ENCODE assay signal across 23 cellular contexts in the genomic region with DNA sequence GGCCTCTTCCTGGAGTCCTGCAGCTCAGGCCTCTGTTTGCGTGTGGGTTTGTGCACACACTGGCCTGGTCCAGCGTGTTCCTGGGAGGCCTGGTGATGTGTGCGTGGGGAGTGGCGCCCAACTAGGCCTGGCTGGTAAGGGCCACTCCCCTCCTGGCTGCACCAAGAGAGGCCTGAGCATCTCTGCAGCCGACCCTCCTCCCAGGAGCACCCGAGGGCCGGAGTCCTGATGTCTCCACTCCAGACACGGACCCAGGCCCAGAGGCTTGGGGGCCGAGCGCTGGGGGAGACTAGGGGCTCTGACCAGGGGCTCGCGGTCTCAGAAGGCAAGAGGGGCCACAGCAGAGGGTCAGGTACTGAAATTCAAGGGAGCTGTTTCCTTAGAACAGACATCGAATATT. TPM values are rescaled to one million over a fixed set of nuclear protein-coding genes. Genes with fewer than 3 reads are reported as not detected.
DNase-seq lines count a peak whose midpoint lies in the region; ATAC-seq and TF ChIP-seq lines count a peak whose summit lies in the region.
"Had no signal": no experiment of that assay in that cellular context is flagged by ENCODE, and none has a peak within 500 bp of the region (broad histone marks: within the 10 kb centered on the region; RNA-seq: fewer than 3 reads in every experiment).

No MANE protein-coding gene starts in this region.

- H3K9me3 Mint-ChIP-seq in endodermal cell, result peaks cover 7% of the 10 kb centered on the region
- peaks cover 8% of the 10 kb centered on the region for H3K9me3 Mint-ChIP-seq in mesothelial cell of epicardium
- H3K9me3 Mint-ChIP-seq: CD4-positive, alpha-beta T cell had no signal

- H3K4me1 Mint-ChIP-seq in endodermal cell (no peaks in the 10 kb centered on the region), mesothelial cell of epicardium (peaks cover 36% of the 10 kb centered on the region)
- H3K4me1 Mint-ChIP-seq: B cell had no signal

- intact Hi-C loops in Right ventricle myocardium inferior (cut with DNase I) (no loop called here), left ventricle myocardium inferior (cut with micrococcal nuclease) (no loop called here), spleen (cut with DNase I; ENCODE audit: low total_unique reads) (no loop called here)

- H3K27me3 ChIP-seq in left ventricle myocardium inferior (ENCODE audit: low read depth), result no peaks in the 10 kb centered on the region
- no peaks in the 10 kb centered on the region for H3K27me3 ChIP-seq in endodermal cell (ENCODE audit: control insufficient read depth, insufficient read depth, low read length, poor library complexity, severe bottlenecking)
- no peaks in the 10 kb centered on the region for H3K27me3 ChIP-seq in spleen (replicated peaks in 1 of 7)
- H3K27me3 ChIP-seq in Peyer's patch, result no peaks in the 10 kb centered on the region

- no peak overlapping the region for H3K4me3 Mint-ChIP-seq in endodermal cell
- no peak overlapping the region for H3K4me3 Mint-ChIP-seq in mesothelial cell of epicardium
- H3K4me3 Mint-ChIP-seq: B cell; CD4-positive, alpha-beta T cell had no signal

- TF ChIP-seq CTCF in left ventricle myocardium inferior (IDR thresholded peaks at IDR 0.05; ENCODE audit: borderline replicate concordance), result no peak
- no peak for TF ChIP-seq CTCF in endodermal cell (conservative IDR thresholded peaks at IDR 0.05)
- TF ChIP-seq CTCF in mesothelial cell of epicardium (IDR thresholded peaks at IDR 0.05; ENCODE audit: unreplicated experiment), result no peak
- no peak for TF ChIP-seq CTCF in spleen (IDR thresholded peaks at IDR 0.05 in 8 of 11, conservative IDR thresholded peaks at IDR 0.05 in 3 of 11)
- no peak for TF ChIP-seq CTCF in Peyer's patch (IDR thresholded peaks at IDR 0.05)

- H3K27ac Mint-ChIP-seq in endodermal cell (no peak overlapping the region), mesothelial cell of epicardium (peak overlapping the region; percentile 39)
- H3K27ac Mint-ChIP-seq: B cell; CD4-positive, alpha-beta T cell had no signal

- H3K27me3 Mint-ChIP-seq in endodermal cell (ENCODE audit: insufficient read depth) (no peaks in the 10 kb centered on the region), mesothelial cell of epicardium (ENCODE audit: low read depth) (no peaks in the 10 kb centered on the region)
- H3K27me3 Mint-ChIP-seq: B cell; CD4-positive, alpha-beta T cell had no signal

- peak; percentile 32 for DNase-seq in Right ventricle myocardium inferior (ENCODE audit: missing footprints)
- DNase-seq in left ventricle myocardium inferior, result no peak
- no peak for DNase-seq in endodermal cell
- peak in 1 of 2 experiments; percentile 11 for DNase-seq in mesothelial cell of epicardium (ENCODE audit: low spot score in 2 of 2, unreplicated experiment in 2 of 2)
- DNase-seq in spleen, result peak; percentile 39
- no peak for DNase-seq in NCI-H2107 treated with DMSO at 0.1 percent for 48 hours (lab: John Stamatoyannopoulos, UW; ENCODE audit: unreplicated experiment)
- no peak for DNase-seq in Peyer's patch
- no peak for DNase-seq in AML-193 (lab: John Stamatoyannopoulos, UW)
- DNase-seq: Caco-2, DMS153, GF-D8, GOT3, KBM-7, NCI-H1105 treated with DMSO at 0.1 percent for 48 hours, NCI-H1694 treated with DMSO at 0.1 percent for 48 hours, NCI-H2107, NCI-H2227 treated with DMSO at 0.1 percent for 48 hours, NCI-H510A treated with DMSO at 0.1 percent for 48 hours, NCI-H774, SJCRH30 had no signal

- 93 to 97% methylated on average over 13 of the region's 13 CpGs for WGBS in endodermal cell (ENCODE audit: insufficient coverage in 1 of 2, insufficient read length in 1 of 2), 2 experiments
- WGBS in spleen, 5 donors, result 89 to 92% (median 91%) methylated on average over 9 to 13 of the region's 13 CpGs

- H3K4me3 ChIP-seq in left ventricle myocardium inferior (no peak overlapping the region), endodermal cell (ENCODE audit: low read length) (no peak overlapping the region), spleen (no peak overlapping the region), Peyer's patch (no peak overlapping the region)
- H3K4me3 ChIP-seq: SJCRH30 had no signal

- H3K36me3 Mint-ChIP-seq in endodermal cell (ENCODE audit: low read depth) (peaks cover 5% of the 10 kb centered on the region), mesothelial cell of epicardium (peaks cover 8% of the 10 kb centered on the region)

- no peak overlapping the region for H3K9ac ChIP-seq in endodermal cell (ENCODE audit: extremely low read depth, low read length, poor library complexity, severe bottlenecking)

- H3K4me1 ChIP-seq in left ventricle myocardium inferior, result peaks cover 6% of the 10 kb centered on the region
- H3K4me1 ChIP-seq in endodermal cell (ENCODE audit: control insufficient read depth, insufficient read depth, low read length), result no peaks in the 10 kb centered on the region
- H3K4me1 ChIP-seq in spleen, result no peaks in the 10 kb centered on the region
- no peaks in the 10 kb centered on the region for H3K4me1 ChIP-seq in Peyer's patch
- H3K4me1 ChIP-seq: Caco-2 had no signal

- ATAC-seq in Right ventricle myocardium inferior, result no peak

- peaks cover 4% of the 10 kb centered on the region for H3K9me3 ChIP-seq in left ventricle myocardium inferior (replicated peaks)
- H3K9me3 ChIP-seq in endodermal cell (ENCODE audit: control insufficient read depth, low read length), result no peaks in the 10 kb centered on the region
- H3K9me3 ChIP-seq in spleen, result peaks cover 0 to 2% (median 0%) of the 10 kb centered on the region in 8 donors
- no peaks in the 10 kb centered on the region for H3K9me3 ChIP-seq in Peyer's patch
- H3K9me3 ChIP-seq: Caco-2 had no signal

- H3K27ac ChIP-seq in left ventricle myocardium inferior (replicated peaks), result no peak overlapping the region
- H3K27ac ChIP-seq in endodermal cell (ENCODE audit: low read depth, low read length), result peak overlapping the region; percentile 38
- no peak overlapping the region for H3K27ac ChIP-seq in spleen
- H3K27ac ChIP-seq in Peyer's patch, result no peak overlapping the region
- H3K27ac ChIP-seq: 22Rv1, SJCRH30 had no signal

- no peak for TF ChIP-seq POLR2A in spleen (IDR thresholded peaks at IDR 0.05)
- TF ChIP-seq POLR2A in Peyer's patch (IDR thresholded peaks at IDR 0.05), result no peak

- no peaks in the 10 kb centered on the region for H3K36me3 ChIP-seq in left ventricle myocardium inferior
- no peaks in the 10 kb centered on the region for H3K36me3 ChIP-seq in endodermal cell (ENCODE audit: control insufficient read depth, insufficient read depth, low read length)
- H3K36me3 ChIP-seq in spleen, result peaks cover 0 to 5% (median 0%) of the 10 kb centered on the region in 6 donors
- no peaks in the 10 kb centered on the region for H3K36me3 ChIP-seq in Peyer's patch
- H3K36me3 ChIP-seq: SJCRH30 had no signal

RNA-seq across cellular contexts. Expression of a gene that starts 33.3 kb away (rescaled TPM):
- total RNA-seq in Right ventricle myocardium inferior, result 4.9 TPM
- total RNA-seq in left ventricle myocardium inferior, result 4.5 TPM
- 10 to 100 TPM; 21.3 to 24.9 TPM for total RNA-seq in endodermal cell
- 10.8 TPM for polyA plus RNA-seq in endodermal cell (2013, experiment 1 of 2)
- 8.9 TPM for polyA plus RNA-seq in endodermal cell (2013, experiment 2 of 2)
- 21.6 to 25.0 TPM (median 24.3 TPM) in 3 replicates for total RNA-seq in mesothelial cell of epicardium
- 10 to 100 TPM in 2 of 7 donors, 1 to 10 TPM in 5; 5.9 to 13.5 (median 8.4) TPM for total RNA-seq in spleen
- polyA plus RNA-seq in spleen, result 1 to 10 TPM; 1.9 to 5.8 (median 2.2) TPM
- 10 to 100 TPM in 3 of 4 donors, 1 to 10 TPM in 1; 4.9 to 21.5 (median 15.9) TPM for total RNA-seq in Peyer's patch

RNA-seq across cellular contexts. Expression of a gene that starts 33.6 kb away (rescaled TPM):
- total RNA-seq in Right ventricle myocardium inferior (85.8 TPM), left ventricle myocardium inferior (80.5 TPM), endodermal cell (100 to 1,000 TPM; 114 TPM), mesothelial cell of epicardium (94.5 to 103 TPM (median 95.1 TPM) in 3 replicates), spleen (100 to 1,000 TPM in 3 of 7 donors, 10 to 100 TPM in 4; 70.1 to 131 (median 91.8) TPM), Peyer's patch (100 to 1,000 TPM in 3 of 4 donors, 10 to 100 TPM in 1; 42.9 to 141 (median 120) TPM)
- 68.8 TPM for polyA plus RNA-seq in endodermal cell (2013, experiment 1 of 2)
- polyA plus RNA-seq in endodermal cell (2013, experiment 2 of 2), result 63.1 TPM
- 10 to 100 TPM; 51.1 to 77.0 (median 68.7) TPM for polyA plus RNA-seq in spleen

RNA-seq across cellular contexts. Expression of a gene that starts 54.3 kb away (rescaled TPM):
- 14.5 TPM for total RNA-seq in Right ventricle myocardium inferior
- total RNA-seq in left ventricle myocardium inferior, result 15.8 TPM
- 10 to 100 TPM; 35.6 TPM for total RNA-seq in endodermal cell
- polyA plus RNA-seq in endodermal cell (2013, experiment 1 of 2), result 25.1 TPM
- 23.8 TPM for polyA plus RNA-seq in endodermal cell (2013, experiment 2 of 2)
- total RNA-seq in mesothelial cell of epicardium, result 25.8 to 26.6 TPM (median 25.9 TPM) in 3 replicates
- total RNA-seq in spleen, result 10 to 100 TPM; 10.2 to 18.9 (median 16.3) TPM
- polyA plus RNA-seq in spleen, result 10 to 100 TPM; 12.5 to 19.1 (median 13.0) TPM
- 10 to 100 TPM; 16.9 to 29.6 (median 19.9) TPM for total RNA-seq in Peyer's patch

Comparison
In these comparisons a context has a peak if more than half of its experiments do, and no peak if none do; other contexts are left out.
1. DNase-seq: peak in Right ventricle myocardium inferior (single experiment) and spleen (single experiment); none in left ventricle myocardium inferior (single experiment), endodermal cell (single experiment), NCI-H2107 treated with DMSO at 0.1 percent for 48 hours (single experiment), Peyer's patch (0 of 3) and AML-193 (0 of 2).